ENCODE assay signal across 10 cellular contexts in the genomic region with DNA sequence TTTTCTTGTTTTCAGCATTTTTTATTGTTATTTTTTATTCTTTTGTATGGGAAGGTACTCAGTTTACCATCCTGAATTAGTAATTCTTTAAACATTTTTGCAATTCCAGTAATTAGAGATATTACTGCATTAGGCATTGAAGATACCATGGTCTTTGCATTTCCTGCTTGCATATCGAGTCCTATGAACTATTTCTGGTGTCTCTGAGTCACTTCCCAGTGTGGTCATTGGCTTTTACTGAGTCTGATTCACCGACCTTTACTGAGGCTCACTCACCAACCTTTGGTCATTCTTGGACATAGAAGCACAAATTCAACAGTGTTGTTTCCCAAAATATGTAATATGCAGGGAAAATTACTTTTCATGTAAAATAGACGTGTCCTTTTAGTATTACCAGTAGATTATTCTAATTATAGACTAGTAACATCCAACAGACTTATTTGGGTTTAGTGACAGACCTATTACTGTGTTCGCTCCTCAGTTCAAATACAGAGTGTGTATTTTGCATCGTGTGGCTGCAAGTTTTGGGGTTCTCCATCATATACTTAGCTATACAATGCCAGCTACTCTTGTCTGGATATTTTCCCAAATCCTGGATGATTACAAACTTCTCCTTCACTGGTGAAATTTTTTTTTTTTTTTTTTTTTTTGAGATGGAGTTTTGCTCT.
DNase-seq lines count a peak whose midpoint lies in the region; ATAC-seq and TF ChIP-seq lines count a peak whose summit lies in the region.
"Had no signal": no experiment of that assay in that cellular context is flagged by ENCODE, and none has a peak within 500 bp of the region (broad histone marks: within the 10 kb centered on the region; RNA-seq: fewer than 3 reads in every experiment).

No MANE protein-coding gene starts in this region.

- H3K9me3 ChIP-seq in skeletal muscle satellite cell (replicated peaks; ENCODE audit: low read length) (no peaks in the 10 kb centered on the region), thyroid gland (no peaks in the 10 kb centered on the region)
- H3K9me3 ChIP-seq: gastroesophageal sphincter had no signal

- DNase-seq in NB4 (ENCODE audit: low read depth), result peak; percentile 64
- peak; percentile 56 for DNase-seq in epithelial cell of proximal tubule (ENCODE audit: low read depth)
- DNase-seq in NAMALWA (ENCODE audit: low spot score), result no peak
- DNase-seq in thyroid gland, result no peak
- DNase-seq: activated naive CD4-positive, alpha-beta T cell treated with anti-CD3 and anti-CD28 coated beads for 36 hours; WERI-Rb-1 had no signal

- ATAC-seq in GM21825 (IDR thresholded peaks at IDR 0.05; ENCODE audit: unreplicated experiment) (peak; percentile 52), HG02588 (IDR thresholded peaks at IDR 0.05; ENCODE audit: unreplicated experiment) (no peak)
- ATAC-seq: gastroesophageal sphincter had no signal

- peak overlapping the region; percentile 62 for H3K4me2 ChIP-seq in skeletal muscle satellite cell (ENCODE audit: low read length)

- H3K4me3 ChIP-seq in NB4 (ENCODE audit: low read depth, low read length) (no peak overlapping the region), epithelial cell of proximal tubule (ENCODE audit: low read depth, low read length) (no peak overlapping the region), skeletal muscle satellite cell (ENCODE audit: low read length) (no peak overlapping the region), thyroid gland (replicated peaks in 1 of 3) (no peak overlapping the region)
- H3K4me3 ChIP-seq: gastroesophageal sphincter had no signal

- no peaks in the 10 kb centered on the region for H3K27me3 ChIP-seq in skeletal muscle satellite cell (ENCODE audit: control insufficient read depth, insufficient read depth, low read length)
- no peaks in the 10 kb centered on the region for H3K27me3 ChIP-seq in thyroid gland

- intact Hi-C loops in thyroid gland (cut with DNase I), result no loop called here

- no peak for TF ChIP-seq CTCF in NB4 (IDR thresholded peaks at IDR 0.05; ENCODE audit: low read depth, low read length)
- TF ChIP-seq CTCF in epithelial cell of proximal tubule (conservative IDR thresholded peaks at IDR 0.05; ENCODE audit: low read depth, low read length), result no peak
- no peak for TF ChIP-seq CTCF in thyroid gland (IDR thresholded peaks at IDR 0.05)

- H3K36me3 ChIP-seq in skeletal muscle satellite cell (ENCODE audit: insufficient read depth, low read length), result no peaks in the 10 kb centered on the region
- H3K36me3 ChIP-seq in thyroid gland, result no peaks in the 10 kb centered on the region
- H3K36me3 ChIP-seq: gastroesophageal sphincter, WERI-Rb-1 had no signal

- peak overlapping the region; percentile 40 for H3K9ac ChIP-seq in skeletal muscle satellite cell (ENCODE audit: low read depth, low read length)

- WGBS in thyroid gland, 2 donors, result 72 to 77% methylated on average over 5 of the region's 5 CpGs

- TF ChIP-seq POLR2A in NB4 (IDR thresholded peaks at IDR 0.05; ENCODE audit: extremely low read depth, insufficient read length) (no peak), thyroid gland (IDR thresholded peaks at IDR 0.05) (no peak)

- H3K4me1 ChIP-seq in skeletal muscle satellite cell (ENCODE audit: control insufficient read depth, insufficient read depth, low read length) (peaks cover 57% of the 10 kb centered on the region), thyroid gland (no peaks in the 10 kb centered on the region)
- H3K4me1 ChIP-seq: gastroesophageal sphincter had no signal

- H3K27ac ChIP-seq in thyroid gland, result no peak overlapping the region
- H3K27ac ChIP-seq: gastroesophageal sphincter, WERI-Rb-1 had no signal

Comparison
In these comparisons a context has a peak if more than half of its experiments do, and no peak if none do; other contexts are left out.
1. DNase-seq: peak in NB4 (single experiment) and epithelial cell of proximal tubule (single experiment); none in NAMALWA (single experiment) and thyroid gland (0 of 2).